In genomic region chr16:68539704-68540370, GRCh38 we compare ENCODE assay signal across 2 cellular contexts.
TF ChIP-seq lines count a peak whose summit lies in the region.

No MANE protein-coding gene starts in this region.

TF ChIP-seq in A549, 52 proteins besides CTCF, POLR2A, EP300 and RAD21:
- TF ChIP-seq ZC3H11A (IDR thresholded peaks at IDR 0.05) (no peak), ZFP36 (IDR thresholded peaks at IDR 0.05; ENCODE audit: borderline replicate concordance, partially characterized antibody) (no peak), USF2 (IDR thresholded peaks at IDR 0.05) (no peak), HES2 (IDR thresholded peaks at IDR 0.05) (no peak), ELK1 (IDR thresholded peaks at IDR 0.05; ENCODE audit: low read depth, low read length) (no peak), RCOR1 (IDR thresholded peaks at IDR 0.05; ENCODE audit: low read depth, low read length) (no peak), JUN (IDR thresholded peaks at IDR 0.05) (no peak), POLR2AphosphoS2 (conservative IDR thresholded peaks at IDR 0.05; ENCODE audit: low read length) (no peak), TP53 (CRISPR knock-in tag; IDR thresholded peaks at IDR 0.05) (no peak), ZSCAN20 (CRISPR knock-in tag; IDR thresholded peaks at IDR 0.05) (no peak)
- TF ChIP-seq, protein P1, sequence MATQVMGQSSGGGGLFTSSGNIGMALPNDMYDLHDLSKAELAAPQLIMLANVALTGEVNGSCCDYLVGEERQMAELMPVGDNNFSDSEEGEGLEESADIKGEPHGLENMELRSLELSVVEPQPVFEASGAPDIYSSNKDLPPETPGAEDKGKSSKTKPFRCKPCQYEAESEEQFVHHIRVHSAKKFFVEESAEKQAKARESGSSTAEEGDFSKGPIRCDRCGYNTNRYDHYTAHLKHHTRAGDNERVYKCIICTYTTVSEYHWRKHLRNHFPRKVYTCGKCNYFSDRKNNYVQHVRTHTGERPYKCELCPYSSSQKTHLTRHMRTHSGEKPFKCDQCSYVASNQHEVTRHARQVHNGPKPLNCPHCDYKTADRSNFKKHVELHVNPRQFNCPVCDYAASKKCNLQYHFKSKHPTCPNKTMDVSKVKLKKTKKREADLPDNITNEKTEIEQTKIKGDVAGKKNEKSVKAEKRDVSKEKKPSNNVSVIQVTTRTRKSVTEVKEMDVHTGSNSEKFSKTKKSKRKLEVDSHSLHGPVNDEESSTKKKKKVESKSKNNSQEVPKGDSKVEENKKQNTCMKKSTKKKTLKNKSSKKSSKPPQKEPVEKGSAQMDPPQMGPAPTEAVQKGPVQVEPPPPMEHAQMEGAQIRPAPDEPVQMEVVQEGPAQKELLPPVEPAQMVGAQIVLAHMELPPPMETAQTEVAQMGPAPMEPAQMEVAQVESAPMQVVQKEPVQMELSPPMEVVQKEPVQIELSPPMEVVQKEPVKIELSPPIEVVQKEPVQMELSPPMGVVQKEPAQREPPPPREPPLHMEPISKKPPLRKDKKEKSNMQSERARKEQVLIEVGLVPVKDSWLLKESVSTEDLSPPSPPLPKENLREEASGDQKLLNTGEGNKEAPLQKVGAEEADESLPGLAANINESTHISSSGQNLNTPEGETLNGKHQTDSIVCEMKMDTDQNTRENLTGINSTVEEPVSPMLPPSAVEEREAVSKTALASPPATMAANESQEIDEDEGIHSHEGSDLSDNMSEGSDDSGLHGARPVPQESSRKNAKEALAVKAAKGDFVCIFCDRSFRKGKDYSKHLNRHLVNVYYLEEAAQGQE (IDR thresholded peaks at IDR 0.05), result no peak
- TF ChIP-seq, protein P2, sequence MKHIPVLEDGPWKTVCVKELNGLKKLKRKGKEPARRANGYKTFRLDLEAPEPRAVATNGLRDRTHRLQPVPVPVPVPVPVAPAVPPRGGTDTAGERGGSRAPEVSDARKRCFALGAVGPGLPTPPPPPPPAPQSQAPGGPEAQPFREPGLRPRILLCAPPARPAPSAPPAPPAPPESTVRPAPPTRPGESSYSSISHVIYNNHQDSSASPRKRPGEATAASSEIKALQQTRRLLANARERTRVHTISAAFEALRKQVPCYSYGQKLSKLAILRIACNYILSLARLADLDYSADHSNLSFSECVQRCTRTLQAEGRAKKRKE (CRISPR knock-in tag; IDR thresholded peaks at IDR 0.05; ENCODE audit: low read depth), result no peak

TF ChIP-seq in IMR-90, 13 proteins besides CTCF, POLR2A, EP300 and RAD21:
- no peak for TF ChIP-seq MXI1 (IDR thresholded peaks at IDR 0.05; ENCODE audit: borderline replicate concordance, low read depth, low read length)
- TF ChIP-seq RFX5 (IDR thresholded peaks at IDR 0.05; ENCODE audit: low read depth, low read length), result no peak
- TF ChIP-seq ELK1 (IDR thresholded peaks at IDR 0.05; ENCODE audit: borderline replicate concordance, low read depth, low read length), result no peak
- TF ChIP-seq USF2 (IDR thresholded peaks at IDR 0.05; ENCODE audit: low read depth, low read length), result no peak
- no peak for TF ChIP-seq MAZ (IDR thresholded peaks at IDR 0.05; ENCODE audit: borderline replicate concordance, low read depth, low read length)
- no peak for TF ChIP-seq RCOR1 (IDR thresholded peaks at IDR 0.05; ENCODE audit: insufficient replicate concordance, low read length)
- TF ChIP-seq MAFK (IDR thresholded peaks at IDR 0.05; ENCODE audit: low read depth, low read length), result no peak
- no peak for TF ChIP-seq NFE2L2 (IDR thresholded peaks at IDR 0.05; ENCODE audit: low read depth, low read length)
- TF ChIP-seq FOS (IDR thresholded peaks at IDR 0.05; ENCODE audit: low read depth, low read length), result no peak
